In genomic region chr12:3078086-3078820, GRCh38 we compare ENCODE assay signal across 9 cellular contexts. TPM values are rescaled to one million over a fixed set of nuclear protein-coding genes. Genes with fewer than 3 reads are reported as not detected.
A peak's percentile ranks its signal among the peaks of the same experiment; 100 is the strongest.
DNase-seq lines count a peak whose midpoint lies in the region; ATAC-seq and TF ChIP-seq lines count a peak whose summit lies in the region.
"Had no signal": no experiment of that assay in that cellular context is flagged by ENCODE, and none has a peak within 500 bp of the region (broad histone marks: within the 10 kb centered on the region; RNA-seq: fewer than 3 reads in every experiment).

No MANE protein-coding gene starts in this region.

- H3K36me3 ChIP-seq in duodenal mucosa (ENCODE audit: control insufficient read depth in 1 of 2, insufficient read depth in 2 of 2, low read length in 2 of 2), result no peaks in the 10 kb centered on the region

- H3K4me3 Mint-ChIP-seq in naive thymus-derived CD8-positive, alpha-beta T cell, result peak overlapping the region; percentile 70 to 89 (median 82)

- CTCF ChIA-PET in AG04450 (lab: Charles Lee), result interaction anchor here (0.6 to 1.8 kb wide), 5 partner anchors 57 to 222 kb away, joined by 3 to 5 read pairs (median 5); no protein-coding TSS in a partner anchor

- peaks cover 0 to 7% (median 4%) of the 10 kb centered on the region in 5 donors for H3K27me3 Mint-ChIP-seq in naive thymus-derived CD8-positive, alpha-beta T cell

- no peaks in the 10 kb centered on the region for H3K9me3 Mint-ChIP-seq in naive thymus-derived CD8-positive, alpha-beta T cell

- H3K4me3 ChIP-seq in AG04450 (ENCODE audit: low read depth, low read length), result peak overlapping the region; percentile 82
- peak overlapping the region; percentile 43 for H3K4me3 ChIP-seq in Jurkat, Clone E6-1 (ENCODE audit: low read length)
- peak overlapping the region; percentile 70 to 74 for H3K4me3 ChIP-seq in duodenal mucosa (ENCODE audit: low read depth in 1 of 2, low read length in 2 of 2)

- no peaks in the 10 kb centered on the region for H3K36me3 Mint-ChIP-seq in naive thymus-derived CD8-positive, alpha-beta T cell

- peaks cover 15 to 18% of the 10 kb centered on the region in 2 donors for H3K4me1 ChIP-seq in duodenal mucosa (ENCODE audit: control insufficient read depth in 1 of 2, insufficient read depth in 2 of 2, low read length in 2 of 2)

- no peak for ATAC-seq in naive thymus-derived CD8-positive, alpha-beta T cell
- no peak for ATAC-seq in HG03175 (IDR thresholded peaks at IDR 0.05; ENCODE audit: unreplicated experiment)
- no peak for ATAC-seq in GM18858 (IDR thresholded peaks at IDR 0.05; ENCODE audit: unreplicated experiment)

- peaks cover 0 to 16% (median 9%) of the 10 kb centered on the region in 4 donors for H3K4me1 Mint-ChIP-seq in naive thymus-derived CD8-positive, alpha-beta T cell

- H3K9me3 ChIP-seq in AG04450 (ENCODE audit: control insufficient read depth, insufficient read depth, low read length) (no peaks in the 10 kb centered on the region; the same call in 1 of the 2 replicates), duodenal mucosa (ENCODE audit: control insufficient read depth in 1 of 2, low read length in 2 of 2) (no peaks in the 10 kb centered on the region)

- H3K9ac ChIP-seq in duodenal mucosa (ENCODE audit: low read depth in 1 of 2, low read length in 2 of 2), result peak overlapping the region in 1 of 2 donors; percentile 41

- TF ChIP-seq CTCF in AG04450 (IDR thresholded peaks at IDR 0.05; ENCODE audit: low read depth, low read length), result no peak

- peak overlapping the region; percentile 47 for H3K27ac ChIP-seq in AG04450 (ENCODE audit: low read depth, low read length)
- H3K27ac ChIP-seq in duodenal mucosa (ENCODE audit: low read depth, low read length), result no peak overlapping the region

- no peaks in the 10 kb centered on the region for H3K27me3 ChIP-seq in AG04450 (ENCODE audit: control insufficient read depth, insufficient read depth, low read length)
- H3K27me3 ChIP-seq in duodenal mucosa (ENCODE audit: control insufficient read depth in 1 of 2, insufficient read depth in 2 of 2, low read length in 2 of 2), result peaks cover 3 to 4% of the 10 kb centered on the region in 2 donors

- no peak for DNase-seq in AG04450 (ENCODE audit: low read depth, low spot score)
- no peak for DNase-seq in Jurkat, Clone E6-1 (ENCODE audit: low read depth, low spot score)
- no peak for DNase-seq in naive thymus-derived CD8-positive, alpha-beta T cell
- no peak for DNase-seq in NCI-H2107 treated with DMSO at 0.1 percent for 48 hours (lab: John Stamatoyannopoulos, UW; ENCODE audit: unreplicated experiment)
- DNase-seq in KG1 (lab: John Stamatoyannopoulos, UW), result no peak
- DNase-seq: stimulated activated CD4-positive, alpha-beta T cell treated with anti-CD3 and anti-CD28 coated beads, Interleukin-2, amount 100 ng/mL, for 48 hours had no signal

- POLR2A ChIA-PET in AG04450 (lab: Yijun Ruan, JAX), result interaction anchor here (0.5 to 1.1 kb wide), 3 partner anchors 24 to 1554 kb away, joined by 4 to 5 read pairs (median 4); no protein-coding TSS in a partner anchor
- POLR2A ChIA-PET in naive thymus-derived CD8-positive, alpha-beta T cell (lab: Charles Lee), result no interaction called here

- peak overlapping the region in 6 of 10 donors; percentile 19 to 73 (median 62) for H3K27ac Mint-ChIP-seq in naive thymus-derived CD8-positive, alpha-beta T cell

RNA-seq across cellular contexts. Expression of gene TSPAN9, which starts 1.1 kb away (rescaled TPM):
- polyA plus RNA-seq in AG04450 (2011; rRNA removed), result 68.0 and 72.7 TPM in 2 replicates
- 41.5 and 49.7 TPM in 2 replicates for polyA minus RNA-seq in AG04450 (2011; rRNA and poly(A)+ RNA removed)
- polyA plus RNA-seq in Jurkat, Clone E6-1 (2012; ENCODE audit: insufficient read depth, insufficient read length), result 4.9 TPM
- 1 to 10 TPM in 1 of 2 experiments, under 1 TPM in 1; 0.65 to 1.2 TPM for total RNA-seq in naive thymus-derived CD8-positive, alpha-beta T cell
- polyA plus RNA-seq in naive thymus-derived CD8-positive, alpha-beta T cell, result not detected

Comparison
In these comparisons a context has a peak if more than half of its experiments do, and no peak if none do; other contexts are left out.
1. RNA of gene TSPAN9, which starts 1.1 kb away (polyA plus RNA-seq): 68.0 to 72.7 TPM in AG04450; not detected in naive thymus-derived CD8-positive, alpha-beta T cell; every median in the first group is over 10 times any median in the second.
2. Peak in every context shown above with its lines, with median percentiles within 50 percentile points of each other: H3K4me3 ChIP-seq.